14 cellular contexts compared by ENCODE assay signal in genomic region chr14:77746064-77746463, GRCh38. TPM values are rescaled to one million over a fixed set of nuclear protein-coding genes. Genes with fewer than 3 reads are reported as not detected.
DNase-seq lines count a peak whose midpoint lies in the region; ATAC-seq and TF ChIP-seq lines count a peak whose summit lies in the region.
"Had no signal": no experiment of that assay in that cellular context is flagged by ENCODE, and none has a peak within 500 bp of the region (broad histone marks: within the 10 kb centered on the region; RNA-seq: fewer than 3 reads in every experiment).

No MANE protein-coding gene starts in this region.

- ATAC-seq in activated naive CD8-positive, alpha-beta T cell treated with anti-CD3 and anti-CD28 coated beads, Interleukin-2, amount 50 U/mL, for 24 hours: no peak
- ATAC-seq in PC-3 (peak; percentile 18; the same call in 1 of the 2 replicates), left colon (peak; percentile 43), HG03457 (IDR thresholded peaks at IDR 0.05; ENCODE audit: unreplicated experiment) (no peak)
- ATAC-seq: GM23338, K562 had no signal

- no peak overlapping the region for H3K4ac ChIP-seq in H9 (ENCODE audit: low read depth, low read length)

- H3K4me1 ChIP-seq in PC-3 (ENCODE audit: insufficient read depth, low read length) (no peaks in the 10 kb centered on the region), H9 (ENCODE audit: insufficient read depth, low read length) (no peaks in the 10 kb centered on the region)

- peaks cover 45% of the 10 kb centered on the region for H3K36me3 ChIP-seq in PC-3 (ENCODE audit: low read depth, low read length)

- H3K4me2 ChIP-seq in PC-3 (ENCODE audit: low read length) (no peak overlapping the region), H9 (ENCODE audit: insufficient read depth, insufficient read length, low read length) (no peak overlapping the region)
- H3K4me2 ChIP-seq: GM23338 had no signal

- H3K79me2 ChIP-seq in PC-3 (ENCODE audit: low read length): peaks cover 19% of the 10 kb centered on the region
- no peaks in the 10 kb centered on the region; the same call in 1 of the 2 replicates for H3K79me2 ChIP-seq in H9 (ENCODE audit: insufficient read depth, low read length)

- H4K8ac ChIP-seq in H9 (replicated peaks; ENCODE audit: insufficient read length, low read depth, low read length): no peak overlapping the region

- H3K9me3 Mint-ChIP-seq in activated naive CD8-positive, alpha-beta T cell treated with anti-CD3 and anti-CD28 coated beads, Interleukin-2, amount 50 U/mL, for 24 hours: no peaks in the 10 kb centered on the region
- no peaks in the 10 kb centered on the region for H3K9me3 Mint-ChIP-seq in activated naive CD8-positive, alpha-beta T cell treated with anti-CD3 and anti-CD28 coated beads for 36 hours
- H3K9me3 Mint-ChIP-seq in H9: peaks cover 3 to 4% of the 10 kb centered on the region in 2 experiments; a peak in 2 of 5 replicates

- intact Hi-C loops in PC-3 (cut with micrococcal nuclease): no loop called here
- intact Hi-C loops in left colon (cut with DNase I, micrococcal nuclease): no loop called here

- H3K23me2 ChIP-seq in H9 (ENCODE audit: insufficient read length, low read depth, low read length, poor library complexity, severe bottlenecking): no peaks in the 10 kb centered on the region

- H2BK12ac ChIP-seq in H9 (ENCODE audit: insufficient read length, low read depth, low read length): no peak overlapping the region

- H3K18ac ChIP-seq in H9 (ENCODE audit: insufficient read length, low read depth, low read length): no peak overlapping the region

- no CpG with 5 or more reads among the region's 3 CpGs for WGBS in H9 (ENCODE audit: extremely low coverage, insufficient read length, low lambda C conversion rate)

- no peak overlapping the region for H2BK120ac ChIP-seq in H9 (ENCODE audit: low read depth, low read length, poor library complexity, severe bottlenecking)

- no peak overlapping the region for H2BK15ac ChIP-seq in H9 (ENCODE audit: low read depth, low read length)

- no peaks in the 10 kb centered on the region for H3K9me3 ChIP-seq in PC-3 (ENCODE audit: low read length)
- no peaks in the 10 kb centered on the region for H3K9me3 ChIP-seq in H9 (ENCODE audit: control insufficient read depth, low read depth, low read length)

- CTCF ChIA-PET in PC-3 (lab: Charles Lee): no interaction called here

- H3K36me3 Mint-ChIP-seq in activated naive CD8-positive, alpha-beta T cell treated with anti-CD3 and anti-CD28 coated beads, Interleukin-2, amount 50 U/mL, for 24 hours (ENCODE audit: low read depth): peaks cover 51% of the 10 kb centered on the region
- H3K36me3 Mint-ChIP-seq in activated naive CD8-positive, alpha-beta T cell treated with anti-CD3 and anti-CD28 coated beads for 36 hours: peaks cover 35% of the 10 kb centered on the region
- H3K36me3 Mint-ChIP-seq in H9 (ENCODE audit: insufficient read depth in 1 of 3, low read depth in 3 of 3): peaks cover 48 to 72% (median 72%) of the 10 kb centered on the region in 3 experiments

- H3K4me3 Mint-ChIP-seq in activated naive CD8-positive, alpha-beta T cell treated with anti-CD3 and anti-CD28 coated beads, Interleukin-2, amount 50 U/mL, for 24 hours: no peak overlapping the region
- no peak overlapping the region for H3K4me3 Mint-ChIP-seq in activated naive CD8-positive, alpha-beta T cell treated with anti-CD3 and anti-CD28 coated beads for 36 hours
- no peak overlapping the region for H3K4me3 Mint-ChIP-seq in H9
- H3K4me3 Mint-ChIP-seq: GM23338 had no signal

- H3K56ac ChIP-seq in H9 (ENCODE audit: insufficient read length, low read depth, low read length): no peak overlapping the region

- TF ChIP-seq CTCF in PC-3 (conservative IDR thresholded peaks at IDR 0.05; ENCODE audit: low read depth, low read length) (no peak), H9 (conservative IDR thresholded peaks at IDR 0.05) (no peak)

- no peak overlapping the region for H3K4me3 ChIP-seq in PC-3 (ENCODE audit: low read length)
- H3K4me3 ChIP-seq: GM23338, K562 had no signal

- H3K23ac ChIP-seq in H9 (ENCODE audit: insufficient read length, low read depth, low read length): no peak overlapping the region

- POLR2A ChIA-PET in PC-3 (lab: Charles Lee; ENCODE audit: unreplicated experiment): no interaction called here

- H3K9ac ChIP-seq in PC-3 (ENCODE audit: low read length) (no peak overlapping the region), H9 (ENCODE audit: extremely low read depth, insufficient read length, low read length) (no peak overlapping the region)

- H2AFZ ChIP-seq in PC-3 (ENCODE audit: low read length): no peak overlapping the region
- no peak overlapping the region for H2AFZ ChIP-seq in H9 (ENCODE audit: low read length)
- H2AFZ ChIP-seq: GM23338 had no signal

- no peak overlapping the region for H2BK5ac ChIP-seq in H9 (ENCODE audit: insufficient read length, low read length)

- no peak overlapping the region for H3T11ph ChIP-seq in H9 (ENCODE audit: low read length)

- no peak overlapping the region for H4K91ac ChIP-seq in H9 (ENCODE audit: insufficient read length, low read depth, low read length)

- H2AK5ac ChIP-seq in H9 (ENCODE audit: insufficient read length, low read length): no peak overlapping the region

- peak overlapping the region; percentile 68 for H3K27ac Mint-ChIP-seq in activated naive CD8-positive, alpha-beta T cell treated with anti-CD3 and anti-CD28 coated beads, Interleukin-2, amount 50 U/mL, for 24 hours
- no peak overlapping the region for H3K27ac Mint-ChIP-seq in activated naive CD8-positive, alpha-beta T cell treated with anti-CD3 and anti-CD28 coated beads for 36 hours
- H3K27ac Mint-ChIP-seq in H9: no peak overlapping the region
- H3K27ac Mint-ChIP-seq: GM23338 had no signal

- no peak overlapping the region for H2BK20ac ChIP-seq in H9 (ENCODE audit: low read depth, low read length, poor library complexity, severe bottlenecking)

- H4K20me1 ChIP-seq in PC-3 (ENCODE audit: low read length) (no peaks in the 10 kb centered on the region), H9 (ENCODE audit: control insufficient read depth, insufficient read depth, insufficient read length) (no peaks in the 10 kb centered on the region)

- H3K9me2 ChIP-seq in PC-3 (replicated peaks; ENCODE audit: low read length): no peaks in the 10 kb centered on the region

- H3K27me3 ChIP-seq in PC-3 (ENCODE audit: low read length) (no peaks in the 10 kb centered on the region), H9 (ENCODE audit: insufficient read depth, low read length) (no peaks in the 10 kb centered on the region)

- no peaks in the 10 kb centered on the region for H3F3A ChIP-seq in PC-3 (ENCODE audit: low read length, unreplicated experiment)

- H3K14ac ChIP-seq in H9 (ENCODE audit: insufficient read depth, low read length): no peak overlapping the region

- H3K27me3 Mint-ChIP-seq in activated naive CD8-positive, alpha-beta T cell treated with anti-CD3 and anti-CD28 coated beads, Interleukin-2, amount 50 U/mL, for 24 hours: no peaks in the 10 kb centered on the region
- H3K27me3 Mint-ChIP-seq in activated naive CD8-positive, alpha-beta T cell treated with anti-CD3 and anti-CD28 coated beads for 36 hours: no peaks in the 10 kb centered on the region
- H3K27me3 Mint-ChIP-seq in H9 (ENCODE audit: low read depth): no peaks in the 10 kb centered on the region

- H3K27ac ChIP-seq in PC-3 (ENCODE audit: low read length): no peak overlapping the region
- H3K27ac ChIP-seq in H9 (ENCODE audit: insufficient read length, low read depth, low read length): no peak overlapping the region

- peaks cover 21% of the 10 kb centered on the region for H3K4me1 Mint-ChIP-seq in activated naive CD8-positive, alpha-beta T cell treated with anti-CD3 and anti-CD28 coated beads, Interleukin-2, amount 50 U/mL, for 24 hours
- peaks cover 21% of the 10 kb centered on the region for H3K4me1 Mint-ChIP-seq in activated naive CD8-positive, alpha-beta T cell treated with anti-CD3 and anti-CD28 coated beads for 36 hours
- H3K4me1 Mint-ChIP-seq in H9: no peaks in the 10 kb centered on the region
- H3K4me1 Mint-ChIP-seq: GM23338 had no signal

- H4K5ac ChIP-seq in H9 (ENCODE audit: insufficient read length, low read depth, low read length): no peak overlapping the region

- H3K79me1 ChIP-seq in H9 (ENCODE audit: insufficient read depth, low read depth, low read length, poor library complexity, severe bottlenecking): no peaks in the 10 kb centered on the region

- no peak for DNase-seq in activated naive CD8-positive, alpha-beta T cell treated with anti-CD3 and anti-CD28 coated beads, Interleukin-2, amount 50 U/mL, for 24 hours
- no peak for DNase-seq in activated naive CD8-positive, alpha-beta T cell treated with anti-CD3 and anti-CD28 coated beads for 36 hours
- DNase-seq in PC-3 (no peak), left colon (no peak), KG1 (lab: John Stamatoyannopoulos, UW) (no peak), H9 (no peak)
- DNase-seq: ACHN, NCI-H1694, NCI-H226, NCI-H526 treated with DMSO at 0.1 percent for 48 hours, SIG-M5 had no signal

- BruUV-seq in PC-3 (replicated peaks; lab: Mats Ljungman, UMichigan): no TSS peak

RNA-seq across cellular contexts. Expression of gene SNW1, which starts 14.9 kb away (rescaled TPM):
- total RNA-seq in activated naive CD8-positive, alpha-beta T cell treated with anti-CD3 and anti-CD28 coated beads for 36 hours: 100 to 1,000 TPM; 114 to 117 TPM
- total RNA-seq in PC-3 (2014; rRNA removed) (67.5 and 74.5 TPM in 2 replicates), left colon (10 to 100 TPM; 60.6 to 67.1 TPM), H9 (2021) (97.2 and 103 TPM in 2 replicates)

RNA-seq across cellular contexts. Expression of gene SLIRP, which starts 38.2 kb away (rescaled TPM):
- 100 to 1,000 TPM; 182 to 190 TPM for total RNA-seq in activated naive CD8-positive, alpha-beta T cell treated with anti-CD3 and anti-CD28 coated beads for 36 hours
- total RNA-seq in PC-3 (2014; rRNA removed) (904 and 934 TPM in 2 replicates), left colon (100 to 1,000 TPM in 1 of 2 donors, 10 to 100 TPM in 1; 84.5 to 124 TPM), H9 (2021) (337 TPM in 2 replicates)

RNA-seq across cellular contexts. Expression of gene ALKBH1, which starts 38.2 kb away (rescaled TPM):
- total RNA-seq in activated naive CD8-positive, alpha-beta T cell treated with anti-CD3 and anti-CD28 coated beads for 36 hours: 10 to 100 TPM; 18.5 to 22.1 TPM
- total RNA-seq in PC-3 (2014; rRNA removed): 9.7 and 10.8 TPM in 2 replicates
- total RNA-seq in left colon: 10 to 100 TPM; 11.4 to 14.4 TPM
- 17.4 and 18.7 TPM in 2 replicates for total RNA-seq in H9 (2021)

RNA-seq across cellular contexts. Expression of gene ADCK1, which starts 53.8 kb away (rescaled TPM):
- 1 to 10 TPM; 6.6 to 6.8 TPM for total RNA-seq in activated naive CD8-positive, alpha-beta T cell treated with anti-CD3 and anti-CD28 coated beads for 36 hours
- total RNA-seq in PC-3 (2014; rRNA removed) (4.7 and 5.7 TPM in 2 replicates), left colon (10 to 100 TPM; 10.2 to 11.0 TPM), H9 (2021) (11.8 and 12.2 TPM in 2 replicates)

Comparison
In these comparisons a context has a peak if more than half of its experiments do, and no peak if none do; other contexts are left out.
1. ATAC-seq: peak in PC-3 (single experiment) and left colon (single experiment); none in activated naive CD8-positive, alpha-beta T cell treated with anti-CD3 and anti-CD28 coated beads, Interleukin-2, amount 50 U/mL, for 24 hours (single experiment) and HG03457 (single experiment).